ENCODE assay signal across 8 cellular contexts in the genomic region with DNA sequence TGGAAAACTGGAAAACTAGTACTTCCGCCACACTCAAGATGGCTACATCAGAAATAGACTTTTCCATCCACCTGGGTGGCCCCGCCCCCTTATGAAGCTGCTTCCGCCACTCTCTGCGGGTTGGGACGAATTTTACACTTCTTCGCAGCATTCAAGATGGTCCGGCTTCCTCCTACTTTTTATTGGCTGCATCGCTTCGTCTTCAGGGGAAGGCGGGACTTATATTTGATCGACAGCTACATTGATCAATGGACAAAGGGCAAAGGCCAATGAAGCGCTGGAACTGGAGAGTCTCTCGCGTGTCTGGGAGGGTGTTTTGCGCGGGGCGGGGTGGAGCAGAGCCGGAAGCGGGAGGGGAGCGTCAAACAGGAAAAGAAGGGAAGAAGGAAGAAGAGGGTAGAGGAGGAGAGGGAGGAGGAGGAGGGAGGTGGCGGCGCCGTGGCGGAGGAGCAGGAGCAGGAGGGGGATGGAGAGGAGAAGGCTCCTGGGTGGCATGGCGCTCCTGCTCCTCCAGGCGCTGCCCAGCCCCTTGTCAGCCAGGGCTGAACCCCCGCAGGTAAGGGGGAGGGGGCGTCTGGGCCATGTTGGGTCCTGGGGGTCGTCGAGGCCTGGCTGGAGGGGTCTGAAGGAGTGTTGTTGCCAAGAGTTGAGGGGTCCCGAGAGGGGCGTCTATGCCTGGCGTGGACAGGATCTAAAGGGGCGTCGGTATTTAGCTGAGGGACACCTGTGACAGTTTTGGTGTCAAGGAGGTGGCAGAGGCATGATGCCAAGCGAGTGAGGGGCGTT. TPM values are rescaled to one million over a fixed set of nuclear protein-coding genes. Genes with fewer than 3 reads are reported as not detected.
DNase-seq lines count a peak whose midpoint lies in the region; TF ChIP-seq lines count a peak whose summit lies in the region.

A gene (plus strand): TSS at position 361 of the 786 bp plus-strand sequence. CDS start 106 bp downstream, at position 467.

- H3K14ac ChIP-seq in H9 (ENCODE audit: insufficient read depth, low read length): 0 out of 2 replicates have a peak within 1 kb of the TSS, but pooled peaks have one; percentile 25

- H3K4me2 ChIP-seq in H9 (ENCODE audit: insufficient read depth, insufficient read length, low read length): peak within 1 kb of the TSS; percentile 96

- H4K5ac ChIP-seq in H9 (ENCODE audit: insufficient read length, low read depth, low read length): no peak within 1 kb of the TSS

- H3K36me3 Mint-ChIP-seq in H9 (ENCODE audit: insufficient read depth in 1 of 3, low read depth in 3 of 3) (peaks cover 0 to 6% (median 0%) of the 10 kb centered on the region in 3 experiments; a peak in 2 of 7 replicates), nephron (ENCODE audit: low read depth) (peaks cover 7% of the 10 kb centered on the region)
- H3K36me3 Mint-ChIP-seq in stimulated activated naive CD8-positive, alpha-beta T cell treated with anti-CD3 and anti-CD28 coated beads, Interleukin-15, Interleukin-2, amounts not matched to agents 100 ng/mL and 50 ng/mL, for 24 hours (ENCODE audit: low read depth): peaks cover 5% of the 10 kb centered on the region

- H3K56ac ChIP-seq in H9 (ENCODE audit: insufficient read length, low read depth, low read length): no peak within 1 kb of the TSS

- no peaks in the 10 kb centered on the region for H3K27me3 ChIP-seq in H9 (ENCODE audit: insufficient read depth, low read length)
- H3K27me3 ChIP-seq in MG63: no peaks in the 10 kb centered on the region

- no peak within 1 kb of the TSS for H4K91ac ChIP-seq in H9 (ENCODE audit: insufficient read length, low read depth, low read length)

- TF ChIP-seq CTCF in H9 (conservative IDR thresholded peaks at IDR 0.05) (no peak), fibroblast of the aortic adventitia (IDR thresholded peaks at IDR 0.05; ENCODE audit: insufficient read depth, low read length) (no peak), nephron (IDR thresholded peaks at IDR 0.05; ENCODE audit: unreplicated experiment in 3 of 3) (no peak)

- no peak within 1 kb of the TSS for H3K23ac ChIP-seq in H9 (ENCODE audit: insufficient read length, low read depth, low read length)

- no peaks in the 10 kb centered on the region for H3K9me3 ChIP-seq in ES-I3 (ENCODE audit: control insufficient read depth, insufficient read depth, low read length)
- no peaks in the 10 kb centered on the region for H3K9me3 ChIP-seq in H9 (ENCODE audit: control insufficient read depth, low read depth, low read length)
- H3K9me3 ChIP-seq in MG63: no peaks in the 10 kb centered on the region

- H4K8ac ChIP-seq in H9 (replicated peaks; ENCODE audit: insufficient read length, low read depth, low read length): no peak within 1 kb of the TSS

- no peak within 1 kb of the TSS for H3K27ac ChIP-seq in H9 (ENCODE audit: insufficient read length, low read depth, low read length)

- H2BK5ac ChIP-seq in H9 (ENCODE audit: insufficient read length, low read length): no peak within 1 kb of the TSS

- no peak within 1 kb of the TSS for H2AK5ac ChIP-seq in H9 (ENCODE audit: insufficient read length, low read length)

- H3K4me1 ChIP-seq in ES-I3 (ENCODE audit: insufficient read depth, low read length) (peaks cover 6% of the 10 kb centered on the region; the same call in 1 of the 2 replicates), H9 (ENCODE audit: insufficient read depth, low read length) (peaks cover 4% of the 10 kb centered on the region; the same call in 1 of the 2 replicates)

- H3K9ac ChIP-seq in ES-I3 (ENCODE audit: low read depth, low read length): peak within 1 kb of the TSS; percentile 74
- H3K9ac ChIP-seq in H9 (ENCODE audit: extremely low read depth, insufficient read length, low read length): peak within 1 kb of the TSS; percentile 80

- WGBS in H9 (ENCODE audit: extremely low coverage, insufficient read length, low lambda C conversion rate): no CpG with 5 or more reads among the region's 37 CpGs

- peak within 1 kb of the TSS; percentile 91 to 92 for H3K4me3 Mint-ChIP-seq in H9
- peak within 1 kb of the TSS; percentile 86 to 89 (median 87) for H3K4me3 Mint-ChIP-seq in nephron
- peak within 1 kb of the TSS; percentile 99 for H3K4me3 Mint-ChIP-seq in stimulated activated naive CD8-positive, alpha-beta T cell treated with anti-CD3 and anti-CD28 coated beads, Interleukin-15, Interleukin-2, amounts not matched to agents 100 ng/mL and 50 ng/mL, for 24 hours

- peaks cover 26 to 31% of the 10 kb centered on the region in 2 experiments for H3K4me1 Mint-ChIP-seq in H9
- H3K4me1 Mint-ChIP-seq in nephron: peaks cover 53% of the 10 kb centered on the region
- H3K4me1 Mint-ChIP-seq in stimulated activated naive CD8-positive, alpha-beta T cell treated with anti-CD3 and anti-CD28 coated beads, Interleukin-15, Interleukin-2, amounts not matched to agents 100 ng/mL and 50 ng/mL, for 24 hours (ENCODE audit: low read depth): peaks cover 49% of the 10 kb centered on the region

- H3T11ph ChIP-seq in H9 (ENCODE audit: low read length): peak within 1 kb of the TSS; percentile 21

- no peaks in the 10 kb centered on the region for H3K79me1 ChIP-seq in H9 (ENCODE audit: insufficient read depth, low read depth, low read length, poor library complexity, severe bottlenecking)

- peaks cover 2% of the 10 kb centered on the region for H3K27me3 Mint-ChIP-seq in H9 (ENCODE audit: low read depth)
- no peaks in the 10 kb centered on the region for H3K27me3 Mint-ChIP-seq in nephron (ENCODE audit: low read depth)
- H3K27me3 Mint-ChIP-seq in stimulated activated naive CD8-positive, alpha-beta T cell treated with anti-CD3 and anti-CD28 coated beads, Interleukin-15, Interleukin-2, amounts not matched to agents 100 ng/mL and 50 ng/mL, for 24 hours: no peaks in the 10 kb centered on the region

- H3K9me3 Mint-ChIP-seq in H9: peaks cover 0 to 3% of the 10 kb centered on the region in 2 experiments; a peak in 1 of 5 replicates
- H3K9me3 Mint-ChIP-seq in nephron: no peaks in the 10 kb centered on the region
- H3K9me3 Mint-ChIP-seq in stimulated activated naive CD8-positive, alpha-beta T cell treated with anti-CD3 and anti-CD28 coated beads, Interleukin-15, Interleukin-2, amounts not matched to agents 100 ng/mL and 50 ng/mL, for 24 hours: peaks cover 6% of the 10 kb centered on the region

- no peak within 1 kb of the TSS for H2BK20ac ChIP-seq in H9 (ENCODE audit: low read depth, low read length, poor library complexity, severe bottlenecking)

- peak within 1 kb of the TSS; percentile 16 for H3K18ac ChIP-seq in H9 (ENCODE audit: insufficient read length, low read depth, low read length)

- H2BK120ac ChIP-seq in H9 (ENCODE audit: low read depth, low read length, poor library complexity, severe bottlenecking): no peak within 1 kb of the TSS

- H3K4ac ChIP-seq in H9 (ENCODE audit: low read depth, low read length): no peak within 1 kb of the TSS

- no peaks in the 10 kb centered on the region for H4K20me1 ChIP-seq in H9 (ENCODE audit: control insufficient read depth, insufficient read depth, insufficient read length)

- H2AFZ ChIP-seq in H9 (ENCODE audit: low read length): no peak within 1 kb of the TSS

- H2BK12ac ChIP-seq in H9 (ENCODE audit: insufficient read length, low read depth, low read length): no peak within 1 kb of the TSS

- no peaks in the 10 kb centered on the region; the same call in 1 of the 2 replicates for H3K79me2 ChIP-seq in H9 (ENCODE audit: insufficient read depth, low read length)

- peak within 1 kb of the TSS; percentile 83 for H3K4me3 ChIP-seq in MG63
- H3K4me3 ChIP-seq in fibroblast of the aortic adventitia (ENCODE audit: low read depth, low read length): peak within 1 kb of the TSS; percentile 100

- H3K27ac Mint-ChIP-seq in H9: peak within 1 kb of the TSS; percentile 62 to 86 (median 81)
- peak within 1 kb of the TSS; percentile 21 to 92 (median 68) for H3K27ac Mint-ChIP-seq in nephron
- peak within 1 kb of the TSS; percentile 80 for H3K27ac Mint-ChIP-seq in stimulated activated naive CD8-positive, alpha-beta T cell treated with anti-CD3 and anti-CD28 coated beads, Interleukin-15, Interleukin-2, amounts not matched to agents 100 ng/mL and 50 ng/mL, for 24 hours

- peaks cover 10% of the 10 kb centered on the region for H3K23me2 ChIP-seq in H9 (ENCODE audit: insufficient read length, low read depth, low read length, poor library complexity, severe bottlenecking)

- H3K36me3 ChIP-seq in ES-I3 (ENCODE audit: insufficient read depth, low read length) (no peaks in the 10 kb centered on the region), MG63 (no peaks in the 10 kb centered on the region)

- no peak within 1 kb of the TSS for H2BK15ac ChIP-seq in H9 (ENCODE audit: low read depth, low read length)

- peak; percentile 98 for DNase-seq in H9
- peak; percentile 95 for DNase-seq in MG63
- peak; percentile 98 for DNase-seq in SHP77 treated with DMSO at 0.1 percent for 48 hours (lab: John Stamatoyannopoulos, UW)
- peak; percentile 97 for DNase-seq in activated effector memory CD4-positive, alpha-beta T cell treated with anti-CD3 and anti-CD28 coated beads, Interleukin-2, amount 50 U/mL, for 16 hours
- DNase-seq in fibroblast of the aortic adventitia (ENCODE audit: low read depth): peak; percentile 100

RNA-seq across cellular contexts. Expression of the gene that starts here (rescaled TPM):
- 23.8 and 24.5 TPM in 2 replicates for total RNA-seq in H9 (2021)
- 8.3 and 10.9 TPM in 2 replicates for total RNA-seq in MG63 (2014; rRNA removed; shearing (Covaris generic); ENCODE audit: low replicate concordance)
- 28.4 and 76.1 TPM in 2 replicates for total RNA-seq in fibroblast of the aortic adventitia (ENCODE audit: low replicate concordance)
